ENCODE assay signal across 15 cellular contexts in genomic region chr5:74950836-74951515, GRCh38.
DNase-seq lines count a peak whose midpoint lies in the region; ATAC-seq, FAIRE-seq and TF ChIP-seq lines count a peak whose summit lies in the region.
"Had no signal": no experiment of that assay in that cellular context is flagged by ENCODE, and none has a peak within 500 bp of the region (broad histone marks: within the 10 kb centered on the region; RNA-seq: fewer than 3 reads in every experiment).

No MANE protein-coding gene starts in this region.

- no peak for ATAC-seq in upper lobe of left lung (ENCODE audit: low FRiP score in 2 of 2)
- ATAC-seq: CD8-positive, alpha-beta T cell; Panc1 had no signal

- no peak overlapping the region for H3K4me3 ChIP-seq in GM23248
- no peak overlapping the region for H3K4me3 ChIP-seq in brain microvascular endothelial cell (ENCODE audit: low read depth, low read length)
- no peak overlapping the region for H3K4me3 ChIP-seq in upper lobe of left lung

- no peak for TF ChIP-seq POLR2A in upper lobe of left lung (IDR thresholded peaks at IDR 0.05)
- no peak for TF ChIP-seq POLR2A in H54 (IDR thresholded peaks at IDR 0.05; ENCODE audit: low read depth, low read length)

- no peaks in the 10 kb centered on the region for H4K20me1 ChIP-seq in GM23248 (ENCODE audit: insufficient read depth)

- H3K36me3 Mint-ChIP-seq in mesothelial cell of epicardium: peaks cover 2% of the 10 kb centered on the region
- H3K36me3 Mint-ChIP-seq: CD8-positive, alpha-beta T cell; IgD-negative memory B cell had no signal

- DNase-seq in AG08396 (ENCODE audit: low spot score) (peak; percentile 17), GM23248 (peak; percentile 59), brain microvascular endothelial cell (peak; percentile 2), mesothelial cell of epicardium (ENCODE audit: low spot score in 2 of 2, unreplicated experiment in 2 of 2) (no peak), NCI-H2107 (lab: John Stamatoyannopoulos, UW) (no peak), upper lobe of left lung (no peak), H54 (ENCODE audit: insufficient read length, low spot score) (no peak)
- DNase-seq in activated CD4-positive, alpha-beta T cell treated with anti-CD3 and anti-CD28 coated beads, Interleukin-2, amount 50 U/mL, for 1 hour: no peak
- DNase-seq: BE2C; CD8-positive, alpha-beta T cell; H7; NCI-H345; SHP77 had no signal

- no peaks in the 10 kb centered on the region for H3K9me2 ChIP-seq in GM23248 (ENCODE audit: insufficient read depth)

- no peak overlapping the region for H3K4me3 Mint-ChIP-seq in mesothelial cell of epicardium
- H3K4me3 Mint-ChIP-seq: CD8-positive, alpha-beta T cell; IgD-negative memory B cell had no signal

- peaks cover 54% of the 10 kb centered on the region for H3F3A ChIP-seq in GM23248 (ENCODE audit: insufficient read depth)

- H3K4me1 ChIP-seq in GM23248 (ENCODE audit: insufficient read depth): peaks cover 56% of the 10 kb centered on the region
- H3K4me1 ChIP-seq in upper lobe of left lung: peaks cover 0 to 8% (median 2%) of the 10 kb centered on the region in 4 donors
- H3K4me1 ChIP-seq: BE2C had no signal

- H3K27ac Mint-ChIP-seq in mesothelial cell of epicardium: peak overlapping the region; percentile 22
- H3K27ac Mint-ChIP-seq: CD8-positive, alpha-beta T cell; IgD-negative memory B cell had no signal

- H2AFZ ChIP-seq in GM23248: no peak overlapping the region

- no peak overlapping the region for H3K27ac ChIP-seq in GM23248
- no peak overlapping the region for H3K27ac ChIP-seq in brain microvascular endothelial cell
- no peak overlapping the region for H3K27ac ChIP-seq in upper lobe of left lung

- no peak for TF ChIP-seq CTCF in brain microvascular endothelial cell (IDR thresholded peaks at IDR 0.05; ENCODE audit: low read depth, low read length, missing control alignments)
- no peak for TF ChIP-seq CTCF in mesothelial cell of epicardium (IDR thresholded peaks at IDR 0.05; ENCODE audit: unreplicated experiment)
- TF ChIP-seq CTCF in upper lobe of left lung (IDR thresholded peaks at IDR 0.05): no peak

- no peaks in the 10 kb centered on the region for H3K79me2 ChIP-seq in GM23248 (ENCODE audit: insufficient read depth)

- H3K36me3 ChIP-seq in GM23248 (ENCODE audit: low read depth): no peaks in the 10 kb centered on the region
- H3K36me3 ChIP-seq in brain microvascular endothelial cell (replicated peaks): no peaks in the 10 kb centered on the region
- H3K36me3 ChIP-seq in upper lobe of left lung: no peaks in the 10 kb centered on the region
- H3K36me3 ChIP-seq: BE2C had no signal

- H3K9me3 Mint-ChIP-seq in mesothelial cell of epicardium: peaks cover 3% of the 10 kb centered on the region
- H3K9me3 Mint-ChIP-seq: CD8-positive, alpha-beta T cell; IgD-negative memory B cell had no signal

- FAIRE-seq in H54 (lab: Jason Lieb, UNC): no peak

- H3K9me3 ChIP-seq in GM23248 (ENCODE audit: low read depth) (no peaks in the 10 kb centered on the region), upper lobe of left lung (no peaks in the 10 kb centered on the region)
- H3K9me3 ChIP-seq: BE2C had no signal

- H3K27me3 Mint-ChIP-seq in mesothelial cell of epicardium (ENCODE audit: low read depth): no peaks in the 10 kb centered on the region

- H3K9ac ChIP-seq in GM23248: no peak overlapping the region

- H3K4me2 ChIP-seq in GM23248 (ENCODE audit: unreplicated experiment): no peak overlapping the region

- H3K27me3 ChIP-seq in GM23248 (replicated peaks; ENCODE audit: insufficient read depth) (no peaks in the 10 kb centered on the region), brain microvascular endothelial cell (replicated peaks) (no peaks in the 10 kb centered on the region), upper lobe of left lung (no peaks in the 10 kb centered on the region)

- 47 to 48% methylated on average over 1 of the region's 1 CpG for WGBS in GM23248 (ENCODE audit: low coverage in 1 of 2, low lambda C conversion rate in 2 of 2, missing lambda C conversion rate in 2 of 2), 2 experiments
- 81 to 82% methylated on average over 1 of the region's 1 CpG for WGBS in upper lobe of left lung, 2 donors

- TF ChIP-seq EP300 in upper lobe of left lung (IDR thresholded peaks at IDR 0.05): no peak

- peaks cover 53% of the 10 kb centered on the region for H3K4me1 Mint-ChIP-seq in mesothelial cell of epicardium
- H3K4me1 Mint-ChIP-seq: IgD-negative memory B cell had no signal

- in situ Hi-C loops in GM23248 (cut with MboI): no loop called here
- in situ Hi-C loops in brain microvascular endothelial cell (cut with HindIII; ENCODE audit: low pct_ligation_motif_present, low sequenced_read_pairs): no loop called here

Comparison
In these comparisons a context has a peak if more than half of its experiments do, and no peak if none do; other contexts are left out.
1. DNase-seq: peak in AG08396 (single experiment), GM23248 (single experiment) and brain microvascular endothelial cell (single experiment); none in mesothelial cell of epicardium (0 of 2), activated CD4-positive, alpha-beta T cell treated with anti-CD3 and anti-CD28 coated beads, Interleukin-2, amount 50 U/mL, for 1 hour (single experiment), NCI-H2107 (single experiment), upper lobe of left lung (0 of 2) and H54 (single experiment).